ENCODE assay signal across 17 cellular contexts in genomic region chr9:136132500-136133050, GRCh38. TPM values are rescaled to one million over a fixed set of nuclear protein-coding genes. Genes with fewer than 3 reads are reported as not detected.
A peak's percentile ranks its signal among the peaks of the same experiment; 100 is the strongest.
DNase-seq lines count a peak whose midpoint lies in the region; ATAC-seq and TF ChIP-seq lines count a peak whose summit lies in the region.
"Had no signal": no experiment of that assay in that cellular context is flagged by ENCODE, and none has a peak within 500 bp of the region (broad histone marks: within the 10 kb centered on the region; RNA-seq: fewer than 3 reads in every experiment).

No MANE protein-coding gene starts in this region.

- H3K4me3 ChIP-seq in BLaER1, result peak overlapping the region; percentile 48; the same call in 1 of the 2 replicates
- H3K4me3 ChIP-seq in trophoblast cell (ENCODE audit: low read depth, low read length), result peak overlapping the region; percentile 42

- peak; percentile 22 for ATAC-seq in WTC11
- ATAC-seq in left cardiac atrium, result peak; percentile 29 to 39

- H3K9ac ChIP-seq in BLaER1 (no peak overlapping the region), trophoblast cell (ENCODE audit: low read length) (no peak overlapping the region)

- no peaks in the 10 kb centered on the region for H3K9me3 ChIP-seq in BLaER1
- H3K9me3 ChIP-seq in trophoblast cell (ENCODE audit: insufficient read depth, low read depth, low read length), result peaks cover 11% of the 10 kb centered on the region
- H3K9me3 ChIP-seq: BE2C had no signal

- H2BK12ac ChIP-seq in trophoblast cell (ENCODE audit: low read length), result no peak overlapping the region

- H3K4ac ChIP-seq in trophoblast cell (ENCODE audit: low read depth, low read length), result no peak overlapping the region

- no peaks in the 10 kb centered on the region for H3K79me1 ChIP-seq in trophoblast cell (ENCODE audit: low read length)

- TF ChIP-seq CTCF in WTC11 (IDR thresholded peaks at IDR 0.05), result no peak
- TF ChIP-seq CTCF in CD14-positive monocyte (IDR thresholded peaks at IDR 0.05), result no peak

- H3K36me3 Mint-ChIP-seq in WTC11 (no peaks in the 10 kb centered on the region), CD14-positive monocyte (no peaks in the 10 kb centered on the region)
- H3K36me3 Mint-ChIP-seq: memory B cell had no signal

- H3K4me3 Mint-ChIP-seq in WTC11 (peak overlapping the region; percentile 56), CD14-positive monocyte (peak overlapping the region in 1 of 2 donors; percentile 82)
- H3K4me3 Mint-ChIP-seq: activated naive CD8-positive, alpha-beta T cell treated with anti-CD3 and anti-CD28 coated beads, Interleukin-2, amount 50 U/mL, for 24 hours had no signal

- WGBS in trophoblast cell (ENCODE audit: extremely low coverage, insufficient coverage, insufficient read length), result no CpG with 5 or more reads among the region's 53 CpGs

- peaks cover 24% of the 10 kb centered on the region for H3K4me1 ChIP-seq in BLaER1
- H3K4me1 ChIP-seq in trophoblast cell (ENCODE audit: control insufficient read depth in 1 of 2, insufficient read depth in 2 of 2, low read length in 2 of 2), result peaks cover 0 to 6% of the 10 kb centered on the region in 2 experiments
- H3K4me1 ChIP-seq: BE2C, foreskin keratinocyte had no signal

- POLR2A ChIA-PET in WTC11 (lab: Charles Lee), result interaction anchor here (1.0 kb wide), 1 partner anchor 10 kb away, joined by 3 read pairs; no protein-coding TSS in a partner anchor

- H2BK5ac ChIP-seq in trophoblast cell (ENCODE audit: low read depth, low read length, poor library complexity), result no peak overlapping the region

- peaks cover 13% of the 10 kb centered on the region for H3K4me1 Mint-ChIP-seq in WTC11
- H3K4me1 Mint-ChIP-seq in CD14-positive monocyte, result peaks cover 5% of the 10 kb centered on the region
- H3K4me1 Mint-ChIP-seq: nephron had no signal

- peaks cover 16% of the 10 kb centered on the region for H3K27me3 Mint-ChIP-seq in WTC11 (ENCODE audit: low read depth)
- peaks cover 38 to 74% (median 43%) of the 10 kb centered on the region in 3 donors for H3K27me3 Mint-ChIP-seq in CD14-positive monocyte (ENCODE audit: low read depth in 3 of 3)

- no peak overlapping the region for H3K14ac ChIP-seq in trophoblast cell (ENCODE audit: low read length)

- H3K79me2 ChIP-seq in trophoblast cell (ENCODE audit: control insufficient read depth, insufficient read depth, low read length, poor library complexity), result no peaks in the 10 kb centered on the region

- intact Hi-C loops in left cardiac atrium (cut with DNase I) (no loop called here), CD14-positive monocyte (cut with micrococcal nuclease) (no loop called here)

- H3K4me2 ChIP-seq in BLaER1, result peak overlapping the region; percentile 72
- peak overlapping the region; percentile 21 for H3K4me2 ChIP-seq in trophoblast cell (ENCODE audit: low read length)

- H3K27me3 ChIP-seq in BLaER1 (peaks cover 41% of the 10 kb centered on the region), trophoblast cell (ENCODE audit: insufficient read depth, low read length) (peaks cover 11% of the 10 kb centered on the region)

- CTCF ChIA-PET in WTC11 (lab: Charles Lee), result interaction anchor here (0.7 to 2.1 kb wide), 31 partner anchors 9 to 335 kb away, joined by 3 to 15 read pairs (median 5); partner anchors contain the start of genes DNLZ and NACC2

- no peaks in the 10 kb centered on the region for H3K9me3 Mint-ChIP-seq in WTC11
- peaks cover 0 to 9% (median 4%) of the 10 kb centered on the region in 7 donors for H3K9me3 Mint-ChIP-seq in CD14-positive monocyte
- H3K9me3 Mint-ChIP-seq: activated naive CD8-positive, alpha-beta T cell treated with anti-CD3 and anti-CD28 coated beads, Interleukin-2, amount 50 U/mL, for 24 hours; activated T-cell treated with anti-CD3 and anti-CD28 coated beads, Interleukin-2, amount 50 U/mL, for 4 hours; memory B cell; nephron had no signal

- DNase-seq in WTC11 (ENCODE audit: low spot score), result no peak
- DNase-seq in left cardiac atrium, result no peak
- DNase-seq in trophoblast cell, result no peak
- no peak for DNase-seq in D341Med (ENCODE audit: low spot score)
- no peak for DNase-seq in CD14-positive monocyte (ENCODE audit: low spot score)
- no peak for DNase-seq in NCI-H1436 (lab: John Stamatoyannopoulos, UW)
- DNase-seq in NCI-H748 treated with DMSO at 0.1 percent for 48 hours (lab: John Stamatoyannopoulos, UW), result no peak
- DNase-seq: activated T-cell treated with anti-CD3 and anti-CD28 coated beads, Interleukin-2, amount 50 U/mL, for 4 hours; DMS79 treated with DMSO at 0.1 percent for 48 hours; foreskin keratinocyte; NCI-H2107; PC-3 had no signal

- no peak overlapping the region for H3K18ac ChIP-seq in trophoblast cell (ENCODE audit: low read length)

- no peak overlapping the region for H3K23ac ChIP-seq in trophoblast cell (ENCODE audit: low read length)

- H4K91ac ChIP-seq in trophoblast cell (ENCODE audit: low read depth, low read length), result no peak overlapping the region

- H2AK5ac ChIP-seq in trophoblast cell (ENCODE audit: low read length), result no peak overlapping the region

- no peak overlapping the region for H4K12ac ChIP-seq in trophoblast cell (ENCODE audit: low read depth, low read length)

- no peak overlapping the region for H3K27ac ChIP-seq in BLaER1
- no peak overlapping the region for H3K27ac ChIP-seq in trophoblast cell (ENCODE audit: low read depth, low read length)
- H3K27ac ChIP-seq: foreskin keratinocyte had no signal

- H3K27ac Mint-ChIP-seq in WTC11, result no peak overlapping the region
- H3K27ac Mint-ChIP-seq in CD14-positive monocyte, result no peak overlapping the region
- H3K27ac Mint-ChIP-seq: activated naive CD8-positive, alpha-beta T cell treated with anti-CD3 and anti-CD28 coated beads, Interleukin-2, amount 50 U/mL, for 24 hours; nephron had no signal

- H4K20me1 ChIP-seq in BLaER1, result no peaks in the 10 kb centered on the region

- H4K8ac ChIP-seq in trophoblast cell (ENCODE audit: low read depth, low read length), result no peak overlapping the region

- no peak overlapping the region for H2AFZ ChIP-seq in trophoblast cell (ENCODE audit: insufficient read depth, low read length, poor library complexity)

- no peak overlapping the region for H2BK120ac ChIP-seq in trophoblast cell (ENCODE audit: insufficient read depth, low read length, poor library complexity)

- H3K36me3 ChIP-seq in BLaER1, result no peaks in the 10 kb centered on the region
- no peaks in the 10 kb centered on the region for H3K36me3 ChIP-seq in trophoblast cell (ENCODE audit: control insufficient read depth in 1 of 2, insufficient read depth in 2 of 2, low read length in 2 of 2)
- H3K36me3 ChIP-seq: BE2C had no signal

TF ChIP-seq in WTC11, 78 proteins besides CTCF, POLR2A, EP300 and RAD21 (continues in another document):
- TF ChIP-seq GTF2I (CRISPR knock-in tag; conservative IDR thresholded peaks at IDR 0.05), result no peak
- no peak for TF ChIP-seq JAZF1 (CRISPR knock-in tag; IDR thresholded peaks at IDR 0.05)
- TF ChIP-seq AR (CRISPR knock-in tag; IDR thresholded peaks at IDR 0.05), result no peak
- no peak for TF ChIP-seq CREM (CRISPR knock-in tag; IDR thresholded peaks at IDR 0.05)

RNA-seq across cellular contexts. Expression of gene TMEM250, which starts 13.9 kb away (rescaled TPM):
- 39.4 to 41.0 TPM (median 39.5 TPM) in 3 replicates for total RNA-seq in WTC11 (2021)
- 10 to 100 TPM; 21.6 to 23.4 TPM for total RNA-seq in left cardiac atrium
- 18.2 and 18.3 TPM in 2 replicates for polyA plus RNA-seq in trophoblast cell (2013)
- polyA plus RNA-seq in CD14-positive monocyte, result 10 to 100 TPM; 30.9 to 38.0 TPM

RNA-seq across cellular contexts. Expression of gene NACC2, which starts 37.5 kb away (rescaled TPM):
- total RNA-seq in WTC11 (2021) (14.1 to 17.1 TPM (median 14.5 TPM) in 3 replicates), left cardiac atrium (10 to 100 TPM; 28.6 to 38.5 TPM)
- 13.9 and 14.5 TPM in 2 replicates for polyA plus RNA-seq in trophoblast cell (2013)
- 1 to 10 TPM; 8.1 to 8.7 TPM for polyA plus RNA-seq in CD14-positive monocyte
